Comparison of ENCODE assay signal across 1 cellular context in genomic region chr2:61327173-61327572, GRCh38.
TF ChIP-seq lines count a peak whose summit lies in the region.

No MANE protein-coding gene starts in this region.

TF ChIP-seq in GM12878, 131 proteins besides CTCF, POLR2A, EP300 and RAD21 (continued from another document):
- TF ChIP-seq NBN (IDR thresholded peaks at IDR 0.05) (no peak), HSF1 (IDR thresholded peaks at IDR 0.05; ENCODE audit: low read depth, low read length) (no peak), STAT3 (IDR thresholded peaks at IDR 0.05; ENCODE audit: low read depth, low read length) (no peak)
